Comparison of ENCODE assay signal across 8 cellular contexts in the genomic region with DNA sequence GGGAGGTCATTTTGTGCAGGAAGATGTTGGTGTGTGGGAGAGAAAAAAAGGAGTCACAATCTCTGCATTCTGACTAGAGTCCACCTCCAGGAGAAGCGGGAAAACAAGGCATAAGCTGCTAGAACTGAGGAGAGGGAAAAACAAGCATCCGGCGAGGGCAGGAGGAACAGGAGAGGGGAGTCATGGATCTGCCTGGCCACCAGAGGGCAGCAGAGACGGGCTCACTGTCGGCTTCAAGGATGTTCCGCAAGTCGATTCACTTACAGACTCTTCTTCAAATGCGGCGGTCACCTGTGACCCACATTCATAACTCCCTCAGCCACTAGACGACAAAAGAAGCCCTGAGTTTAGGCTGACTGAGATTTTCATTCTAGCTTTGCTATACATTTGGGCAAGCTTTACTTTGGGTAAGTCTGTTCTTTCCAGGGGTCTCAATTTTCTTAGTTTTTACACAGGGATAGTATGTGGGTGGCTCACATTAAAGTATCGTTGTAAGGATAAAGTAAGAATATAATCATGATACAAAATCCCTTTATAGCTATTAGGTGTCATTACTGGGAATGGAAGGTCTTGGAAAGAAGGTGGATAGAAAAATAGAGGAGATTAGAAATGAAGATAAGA. TPM values are rescaled to one million over a fixed set of nuclear protein-coding genes. Genes with fewer than 3 reads are reported as not detected.
DNase-seq lines count a peak whose midpoint lies in the region; ATAC-seq, FAIRE-seq and TF ChIP-seq lines count a peak whose summit lies in the region.

No MANE protein-coding gene starts in this region.

- H3K9ac ChIP-seq in H9 (ENCODE audit: extremely low read depth, insufficient read length, low read length) = no peak overlapping the region
- no peak overlapping the region for H3K9ac ChIP-seq in colonic mucosa (ENCODE audit: low read depth in 2 of 2, low read length in 2 of 2)
- H3K9ac ChIP-seq in HepG2 (ENCODE audit: insufficient read depth, low read depth, low read length) = no peak overlapping the region

- CTCF ChIA-PET in BJ (lab: Yijun Ruan, JAX) (interaction anchor here (0.6 to 5.5 kb wide), 30 partner anchors 10 to 662 kb away, joined by 3 to 53 read pairs (median 6); a partner anchor contains a TSS), HepG2 (lab: Yijun Ruan, JAX; ENCODE audit: low intra/inter-chr PET ratio, low total read pairs) (interaction anchor here (1.0 to 4.8 kb wide), 7 partner anchors 19 to 455 kb away, joined by 4 to 36 read pairs (median 9); no protein-coding TSS in a partner anchor)
- CTCF ChIA-PET in activated CD4-positive, alpha-beta T cell treated with anti-CD3 and anti-CD28 coated beads, Interleukin-2, amount 10 ng/mL, durations not matched to agents 7 days and 5 days (lab: Charles Lee) = interaction anchor here (0.6 to 3.0 kb wide), 15 partner anchors 11 to 408 kb away, joined by 3 to 10 read pairs (median 3); no protein-coding TSS in a partner anchor

- H3K36me3 ChIP-seq in BJ (ENCODE audit: control insufficient read depth, insufficient read depth, low read length) = no peaks in the 10 kb centered on the region
- no peaks in the 10 kb centered on the region for H3K36me3 ChIP-seq in colonic mucosa
- H3K36me3 ChIP-seq in HepG2 (replicated peaks in 1 of 2; ENCODE audit: control insufficient read depth in 1 of 2, insufficient read depth in 2 of 2, low read length in 2 of 2) = no peaks in the 10 kb centered on the region

- no peak overlapping the region for H4K5ac ChIP-seq in H9 (ENCODE audit: insufficient read length, low read depth, low read length)

- no peak overlapping the region for H3K4me3 Mint-ChIP-seq in H9
- no peak overlapping the region for H3K4me3 Mint-ChIP-seq in activated CD4-positive, alpha-beta T cell treated with anti-CD3 and anti-CD28 coated beads, Interleukin-2, amount 10 ng/mL, durations not matched to agents 7 days and 5 days

- H3K18ac ChIP-seq in H9 (ENCODE audit: insufficient read length, low read depth, low read length) = no peak overlapping the region

- no peak for TF ChIP-seq EP300 in HepG2 (IDR thresholded peaks at IDR 0.05; ENCODE audit: low read depth in 2 of 2, low read length in 2 of 2)
- TF ChIP-seq EP300 in HepG2 (CRISPR knock-in tag; IDR thresholded peaks at IDR 0.05; ENCODE audit: borderline replicate concordance) = no peak

- TF ChIP-seq CTCF in BJ (IDR thresholded peaks at IDR 0.05; ENCODE audit: insufficient read depth, low read depth, low read length) (peak; percentile 93), H9 (conservative IDR thresholded peaks at IDR 0.05) (peak; percentile 96), colonic mucosa (IDR thresholded peaks at IDR 0.05) (peak; percentile 93), HepG2 (CRISPR knock-in tag; IDR thresholded peaks at IDR 0.05) (peak; percentile 93)

- BruUV-seq in HepG2 (replicated peaks; lab: Mats Ljungman, UMichigan) = no TSS peak

- H2BK20ac ChIP-seq in H9 (ENCODE audit: low read depth, low read length, poor library complexity, severe bottlenecking) = no peak overlapping the region

- no peaks in the 10 kb centered on the region for H3K36me3 Mint-ChIP-seq in H9 (ENCODE audit: insufficient read depth in 1 of 3, low read depth in 3 of 3)
- no peaks in the 10 kb centered on the region for H3K36me3 Mint-ChIP-seq in activated CD4-positive, alpha-beta T cell treated with anti-CD3 and anti-CD28 coated beads, Interleukin-2, amount 10 ng/mL, durations not matched to agents 7 days and 5 days (ENCODE audit: low read depth)

- no peak overlapping the region for H3K14ac ChIP-seq in H9 (ENCODE audit: insufficient read depth, low read length)

- H3K23me2 ChIP-seq in H9 (ENCODE audit: insufficient read length, low read depth, low read length, poor library complexity, severe bottlenecking) = peaks cover 3% of the 10 kb centered on the region

- H3K27ac ChIP-seq in H9 (ENCODE audit: insufficient read length, low read depth, low read length) (no peak overlapping the region), colonic mucosa (no peak overlapping the region), HepG2 (ENCODE audit: extremely low read length, insufficient read depth, low read length) (no peak overlapping the region)

- H4K91ac ChIP-seq in H9 (ENCODE audit: insufficient read length, low read depth, low read length) = no peak overlapping the region

- H3K9me3 ChIP-seq in H9 (ENCODE audit: control insufficient read depth, low read depth, low read length) (no peaks in the 10 kb centered on the region), colonic mucosa (no peaks in the 10 kb centered on the region), HepG2 (ENCODE audit: low read length) (no peaks in the 10 kb centered on the region)

- no peak overlapping the region for H4K8ac ChIP-seq in H9 (replicated peaks; ENCODE audit: insufficient read length, low read depth, low read length)

- no peak overlapping the region for H2AK5ac ChIP-seq in H9 (ENCODE audit: insufficient read length, low read length)

- H4K20me1 ChIP-seq in H9 (ENCODE audit: control insufficient read depth, insufficient read depth, insufficient read length) = no peaks in the 10 kb centered on the region
- H4K20me1 ChIP-seq in HepG2 (ENCODE audit: insufficient read depth, low read length) = no peaks in the 10 kb centered on the region

- POLR2A ChIA-PET in BJ (lab: Charles Lee) (no interaction called here), HepG2 (lab: Yijun Ruan, JAX) (no interaction called here)
- POLR2A ChIA-PET in activated CD4-positive, alpha-beta T cell treated with anti-CD3 and anti-CD28 coated beads, Interleukin-2, amount 10 ng/mL, durations not matched to agents 7 days and 5 days (lab: Charles Lee) = no interaction called here

- no CpG with 5 or more reads among the region's 11 CpGs for WGBS in H9 (ENCODE audit: extremely low coverage, insufficient read length, low lambda C conversion rate)
- WGBS in HepG2 (ENCODE audit: low lambda C conversion rate) = 5% methylated on average over 11 of the region's 11 CpGs

- no peak overlapping the region for H3K23ac ChIP-seq in H9 (ENCODE audit: insufficient read length, low read depth, low read length)

- H3K4ac ChIP-seq in H9 (ENCODE audit: low read depth, low read length) = no peak overlapping the region

- no peak overlapping the region for H2BK15ac ChIP-seq in H9 (ENCODE audit: low read depth, low read length)

- DNase-seq in BJ (ENCODE audit: low read depth) (peak; percentile 3), H9 (peak; percentile 92), NCI-H446 treated with DMSO at 0.1 percent for 48 hours (lab: John Stamatoyannopoulos, UW) (peak; percentile 4), colonic mucosa (peak; percentile 82), HepG2 (ENCODE audit: low spot score) (peak; percentile 50)
- peak; percentile 87 for DNase-seq in activated CD4-positive, alpha-beta T cell treated with anti-CD3 and anti-CD28 coated beads, Interleukin-2, amount 10 ng/mL, durations not matched to agents 7 days and 5 days
- DNase-seq in stimulated activated CD4-positive, alpha-beta T cell treated with anti-CD3 and anti-CD28 coated beads, Interleukin-4, amount 100 ng/mL, for 48 hours (ENCODE audit: low read depth in 2 of 2) = peak; percentile 78 to 85

- no peak overlapping the region for H2BK120ac ChIP-seq in H9 (ENCODE audit: low read depth, low read length, poor library complexity, severe bottlenecking)

- no peak overlapping the region for H2BK12ac ChIP-seq in H9 (ENCODE audit: insufficient read length, low read depth, low read length)

- no peaks in the 10 kb centered on the region for H3K79me2 ChIP-seq in H9 (ENCODE audit: insufficient read depth, low read length)
- H3K79me2 ChIP-seq in HepG2 (ENCODE audit: insufficient read depth, low read length) = no peaks in the 10 kb centered on the region

- H3T11ph ChIP-seq in H9 (ENCODE audit: low read length) = no peak overlapping the region

- ATAC-seq in HepG2 (peak; percentile 88), GM19351 (IDR thresholded peaks at IDR 0.05; ENCODE audit: unreplicated experiment) (no peak)

- intact Hi-C loops in colonic mucosa (cut with DNase I) = loop anchor here (2.0 to 10.0 kb wide), 2 partner anchors 373 to 451 kb away; no protein-coding TSS in a partner anchor
- intact Hi-C loops in HepG2 (cut with micrococcal nuclease; ENCODE audit: unreplicated experiment) = loop anchor here (1.0 kb wide), 2 partner anchors 373 to 384 kb away; no protein-coding TSS in a partner anchor

- peaks cover 21% of the 10 kb centered on the region for H3K27me3 Mint-ChIP-seq in H9 (ENCODE audit: low read depth)
- peaks cover 48% of the 10 kb centered on the region for H3K27me3 Mint-ChIP-seq in activated CD4-positive, alpha-beta T cell treated with anti-CD3 and anti-CD28 coated beads, Interleukin-2, amount 10 ng/mL, durations not matched to agents 7 days and 5 days

- no peak overlapping the region for H2BK5ac ChIP-seq in H9 (ENCODE audit: insufficient read length, low read length)

- peak; percentile 92 for FAIRE-seq in HepG2 (lab: Jason Lieb, UNC)

- TF ChIP-seq POLR2A in HepG2 (IDR thresholded peaks at IDR 0.05; ENCODE audit: insufficient read depth in 1 of 2, low read depth in 2 of 2, low read length in 2 of 2) = no peak

- peaks cover 3% of the 10 kb centered on the region for H3K27me3 ChIP-seq in BJ (ENCODE audit: control insufficient read depth, insufficient read depth, low read length)
- no peaks in the 10 kb centered on the region for H3K27me3 ChIP-seq in H9 (ENCODE audit: insufficient read depth, low read length)
- H3K27me3 ChIP-seq in colonic mucosa = peaks cover 18% of the 10 kb centered on the region
- peaks cover 5 to 33% of the 10 kb centered on the region in 2 experiments; a peak in 4 of 5 replicates for H3K27me3 ChIP-seq in HepG2 (ENCODE audit: control insufficient read depth in 1 of 2, insufficient read depth in 2 of 2, low read length in 2 of 2)

- no peak overlapping the region for H3K56ac ChIP-seq in H9 (ENCODE audit: insufficient read length, low read depth, low read length)

- peak; percentile 85 for TF ChIP-seq RAD21 in HepG2 (CRISPR knock-in tag; IDR thresholded peaks at IDR 0.05)

- H3K4me2 ChIP-seq in H9 (ENCODE audit: insufficient read depth, insufficient read length, low read length) = no peak overlapping the region
- H3K4me2 ChIP-seq in HepG2 (ENCODE audit: low read depth, low read length) = no peak overlapping the region

- H2AFZ ChIP-seq in H9 (ENCODE audit: low read length) (peak overlapping the region; percentile 70), HepG2 (ENCODE audit: low read length) (no peak overlapping the region)

- in situ Hi-C loops in HepG2 (cut with HindIII; ENCODE audit: extremely low pct_ligation_motif_present, low pct_unique_long_range_greater_than_20kb) = loop anchor here (5.0 kb wide), 1 partner anchor 384 kb away; no protein-coding TSS in a partner anchor

- H3K27ac Mint-ChIP-seq in H9 = no peak overlapping the region
- H3K27ac Mint-ChIP-seq in activated CD4-positive, alpha-beta T cell treated with anti-CD3 and anti-CD28 coated beads, Interleukin-2, amount 10 ng/mL, durations not matched to agents 7 days and 5 days = no peak overlapping the region

- H3K4me1 Mint-ChIP-seq in H9 = peaks cover 10 to 11% of the 10 kb centered on the region in 2 experiments
- H3K4me1 Mint-ChIP-seq in activated CD4-positive, alpha-beta T cell treated with anti-CD3 and anti-CD28 coated beads, Interleukin-2, amount 10 ng/mL, durations not matched to agents 7 days and 5 days = peaks cover 6% of the 10 kb centered on the region

- H3K4me1 ChIP-seq in H9 (ENCODE audit: insufficient read depth, low read length) (no peaks in the 10 kb centered on the region), colonic mucosa (peaks cover 5% of the 10 kb centered on the region), HepG2 (ENCODE audit: insufficient read depth, low read length) (no peaks in the 10 kb centered on the region)

- H3K79me1 ChIP-seq in H9 (ENCODE audit: insufficient read depth, low read depth, low read length, poor library complexity, severe bottlenecking) = no peaks in the 10 kb centered on the region

- peaks cover 3% of the 10 kb centered on the region in 2 experiments; a peak in 3 of 5 replicates for H3K9me3 Mint-ChIP-seq in H9
- H3K9me3 Mint-ChIP-seq in activated CD4-positive, alpha-beta T cell treated with anti-CD3 and anti-CD28 coated beads, Interleukin-2, amount 10 ng/mL, durations not matched to agents 7 days and 5 days = no peaks in the 10 kb centered on the region

- H3K4me3 ChIP-seq in BJ (ENCODE audit: low read depth, low read length) = no peak overlapping the region
- no peak overlapping the region for H3K4me3 ChIP-seq in colonic mucosa
- no peak overlapping the region for H3K4me3 ChIP-seq in HepG2 (replicated peaks in 1 of 3; ENCODE audit: insufficient read depth in 1 of 3, low read depth in 2 of 3, low read length in 3 of 3)

RNA-seq across cellular contexts. Expression of a gene that starts 6.6 kb away (rescaled TPM):
- polyA plus RNA-seq in BJ (2011; rRNA removed) (not detected in 2 replicates), HepG2 (2011; rRNA removed) (not detected in 2 replicates)
- polyA minus RNA-seq in BJ (2011; rRNA and poly(A)+ RNA removed) = not detected in 2 replicates
- total RNA-seq in H9 (2021) (not detected in 2 replicates), colonic mucosa (not detected), HepG2 (2016; rRNA removed; fragmentation: Illumina TruSeq; extraction: Trizol) (not detected in 2 replicates)
- not detected for total RNA-seq in activated CD4-positive, alpha-beta T cell treated with anti-CD3 and anti-CD28 coated beads, Interleukin-2, amount 10 ng/mL, durations not matched to agents 7 days and 5 days
- total RNA-seq in HepG2 (2016; cell fraction: cytosol; rRNA removed; fragmentation: Illumina TruSeq; extraction: Trizol; ENCODE audit: low read depth) = not detected in 2 replicates
- total RNA-seq in HepG2 (2016; cell fraction: insoluble cytoplasmic fraction; rRNA removed; fragmentation: Illumina TruSeq; extraction: Trizol) = not detected in 2 replicates
- not detected in 2 replicates for total RNA-seq in HepG2 (2016; cell fraction: membrane; rRNA removed; fragmentation: Illumina TruSeq; extraction: Trizol)
- not detected in 2 replicates for total RNA-seq in HepG2 (2016; cell fraction: nucleus; rRNA removed; fragmentation: Illumina TruSeq; extraction: Trizol)
- not detected in 2 replicates for polyA plus RNA-seq in HepG2 (2011; cell fraction: cytosol; rRNA removed)
- not detected in 2 replicates for polyA plus RNA-seq in HepG2 (2011; cell fraction: nucleus; rRNA removed)
- not detected in 2 replicates for polyA plus RNA-seq in HepG2 (2012)
- polyA plus RNA-seq in HepG2 (2016; cell fraction: cytosol; fragmentation: Illumina TruSeq; extraction: Trizol; ENCODE audit: low read depth) = not detected in 2 replicates
- polyA plus RNA-seq in HepG2 (2016; cell fraction: insoluble cytoplasmic fraction; fragmentation: Illumina TruSeq; extraction: Trizol; ENCODE audit: low read depth) = not detected in 2 replicates
- not detected in 2 replicates for polyA plus RNA-seq in HepG2 (2016; cell fraction: membrane; fragmentation: Illumina TruSeq; extraction: Trizol; ENCODE audit: low read depth)
- not detected in 2 replicates for polyA plus RNA-seq in HepG2 (2016; cell fraction: nucleus; fragmentation: Illumina TruSeq; extraction: Trizol; ENCODE audit: insufficient read depth, low read depth)
- not detected in 2 replicates for polyA minus RNA-seq in HepG2 (2011; rRNA and poly(A)+ RNA removed; ENCODE audit: low replicate concordance)
- not detected in 2 replicates for polyA minus RNA-seq in HepG2 (2011; cell fraction: cytosol; rRNA and poly(A)+ RNA removed)
- not detected in 2 replicates for polyA minus RNA-seq in HepG2 (2011; cell fraction: nucleus; rRNA and poly(A)+ RNA removed)

RNA-seq across cellular contexts. Expression of a gene that starts 26.1 kb away (rescaled TPM):
- polyA plus RNA-seq in BJ (2011; rRNA removed) (not detected in 2 replicates), HepG2 (2011; rRNA removed) (not detected in 2 replicates)
- polyA minus RNA-seq in BJ (2011; rRNA and poly(A)+ RNA removed) = not detected in 2 replicates
- total RNA-seq in H9 (2021) (2.8 and 3.1 TPM in 2 replicates), colonic mucosa (100 to 1,000 TPM in 1 of 2 donors, 10 to 100 TPM in 1; 44.3 to 185 TPM), HepG2 (2016; rRNA removed; fragmentation: Illumina TruSeq; extraction: Trizol) (not detected in 2 replicates)
- 10 to 100 TPM; 58.8 to 73.7 TPM for total RNA-seq in activated CD4-positive, alpha-beta T cell treated with anti-CD3 and anti-CD28 coated beads, Interleukin-2, amount 10 ng/mL, durations not matched to agents 7 days and 5 days
- not detected in 2 replicates for total RNA-seq in HepG2 (2016; cell fraction: cytosol; rRNA removed; fragmentation: Illumina TruSeq; extraction: Trizol; ENCODE audit: low read depth)
- not detected in 2 replicates for total RNA-seq in HepG2 (2016; cell fraction: insoluble cytoplasmic fraction; rRNA removed; fragmentation: Illumina TruSeq; extraction: Trizol)
- total RNA-seq in HepG2 (2016; cell fraction: membrane; rRNA removed; fragmentation: Illumina TruSeq; extraction: Trizol) = not detected in 2 replicates
- total RNA-seq in HepG2 (2016; cell fraction: nucleus; rRNA removed; fragmentation: Illumina TruSeq; extraction: Trizol) = not detected in 2 replicates
- 0.27 and 0.45 TPM in 2 replicates for polyA plus RNA-seq in HepG2 (2011; cell fraction: cytosol; rRNA removed)
- 0.43 TPM in 1 of 2 replicates, not detected in the other for polyA plus RNA-seq in HepG2 (2011; cell fraction: nucleus; rRNA removed)
- not detected in 2 replicates for polyA plus RNA-seq in HepG2 (2012)
- not detected in 2 replicates for polyA plus RNA-seq in HepG2 (2016; cell fraction: cytosol; fragmentation: Illumina TruSeq; extraction: Trizol; ENCODE audit: low read depth)
- polyA plus RNA-seq in HepG2 (2016; cell fraction: insoluble cytoplasmic fraction; fragmentation: Illumina TruSeq; extraction: Trizol; ENCODE audit: low read depth) = not detected in 2 replicates
- not detected in 2 replicates for polyA plus RNA-seq in HepG2 (2016; cell fraction: membrane; fragmentation: Illumina TruSeq; extraction: Trizol; ENCODE audit: low read depth)
- not detected in 2 replicates for polyA plus RNA-seq in HepG2 (2016; cell fraction: nucleus; fragmentation: Illumina TruSeq; extraction: Trizol; ENCODE audit: insufficient read depth, low read depth)
- 0.84 TPM in 1 of 2 replicates, not detected in the other for polyA minus RNA-seq in HepG2 (2011; rRNA and poly(A)+ RNA removed; ENCODE audit: low replicate concordance)
- polyA minus RNA-seq in HepG2 (2011; cell fraction: cytosol; rRNA and poly(A)+ RNA removed) = not detected in 2 replicates
- polyA minus RNA-seq in HepG2 (2011; cell fraction: nucleus; rRNA and poly(A)+ RNA removed) = not detected in 2 replicates

RNA-seq across cellular contexts. Expression of a gene that starts 41.8 kb away (rescaled TPM):
- polyA plus RNA-seq in BJ (2011; rRNA removed) (not detected in 2 replicates), HepG2 (2011; rRNA removed) (not detected in 2 replicates)
- not detected in 2 replicates for polyA minus RNA-seq in BJ (2011; rRNA and poly(A)+ RNA removed)
- total RNA-seq in H9 (2021) (not detected in 2 replicates), colonic mucosa (not detected), HepG2 (2016; rRNA removed; fragmentation: Illumina TruSeq; extraction: Trizol) (not detected in 2 replicates)
- not detected for total RNA-seq in activated CD4-positive, alpha-beta T cell treated with anti-CD3 and anti-CD28 coated beads, Interleukin-2, amount 10 ng/mL, durations not matched to agents 7 days and 5 days
- not detected in 2 replicates for total RNA-seq in HepG2 (2016; cell fraction: cytosol; rRNA removed; fragmentation: Illumina TruSeq; extraction: Trizol; ENCODE audit: low read depth)
- not detected in 2 replicates for total RNA-seq in HepG2 (2016; cell fraction: insoluble cytoplasmic fraction; rRNA removed; fragmentation: Illumina TruSeq; extraction: Trizol)
- not detected in 2 replicates for total RNA-seq in HepG2 (2016; cell fraction: membrane; rRNA removed; fragmentation: Illumina TruSeq; extraction: Trizol)
- not detected in 2 replicates for total RNA-seq in HepG2 (2016; cell fraction: nucleus; rRNA removed; fragmentation: Illumina TruSeq; extraction: Trizol)
- not detected in 2 replicates for polyA plus RNA-seq in HepG2 (2011; cell fraction: cytosol; rRNA removed)
- not detected in 2 replicates for polyA plus RNA-seq in HepG2 (2011; cell fraction: nucleus; rRNA removed)
- polyA plus RNA-seq in HepG2 (2012) = not detected in 2 replicates
- polyA plus RNA-seq in HepG2 (2016; cell fraction: cytosol; fragmentation: Illumina TruSeq; extraction: Trizol; ENCODE audit: low read depth) = not detected in 2 replicates
- not detected in 2 replicates for polyA plus RNA-seq in HepG2 (2016; cell fraction: insoluble cytoplasmic fraction; fragmentation: Illumina TruSeq; extraction: Trizol; ENCODE audit: low read depth)
- not detected in 2 replicates for polyA plus RNA-seq in HepG2 (2016; cell fraction: membrane; fragmentation: Illumina TruSeq; extraction: Trizol; ENCODE audit: low read depth)
- polyA plus RNA-seq in HepG2 (2016; cell fraction: nucleus; fragmentation: Illumina TruSeq; extraction: Trizol; ENCODE audit: insufficient read depth, low read depth) = not detected in 2 replicates
- not detected in 2 replicates for polyA minus RNA-seq in HepG2 (2011; rRNA and poly(A)+ RNA removed; ENCODE audit: low replicate concordance)
- polyA minus RNA-seq in HepG2 (2011; cell fraction: cytosol; rRNA and poly(A)+ RNA removed) = not detected in 2 replicates
- not detected in 2 replicates for polyA minus RNA-seq in HepG2 (2011; cell fraction: nucleus; rRNA and poly(A)+ RNA removed)

Comparison
In these comparisons a context has a peak if more than half of its experiments do, and no peak if none do; other contexts are left out.
1. DNase-seq: peak in every context shown above with its lines; median percentile 92 in H9; 87 in activated CD4-positive, alpha-beta T cell treated with anti-CD3 and anti-CD28 coated beads, Interleukin-2, amount 10 ng/mL, durations not matched to agents 7 days and 5 days; 82 in colonic mucosa; 82 in stimulated activated CD4-positive, alpha-beta T cell treated with anti-CD3 and anti-CD28 coated beads, Interleukin-4, amount 100 ng/mL, for 48 hours; 50 in HepG2; 4 in NCI-H446 treated with DMSO at 0.1 percent for 48 hours; 3 in BJ.
2. RNA of a gene that starts 26.1 kb away (total RNA-seq): 44.3 to 185 TPM in colonic mucosa and 58.8 to 73.7 TPM in activated CD4-positive, alpha-beta T cell treated with anti-CD3 and anti-CD28 coated beads, Interleukin-2, amount 10 ng/mL, durations not matched to agents 7 days and 5 days; 2.8 to 3.1 TPM in H9 and not detected in HepG2; every median in the first group is over 10 times any median in the second.
3. Peak in every context shown above with its lines, with median percentiles within 50 percentile points of each other: CTCF ChIP-seq.